In the genomic region with DNA sequence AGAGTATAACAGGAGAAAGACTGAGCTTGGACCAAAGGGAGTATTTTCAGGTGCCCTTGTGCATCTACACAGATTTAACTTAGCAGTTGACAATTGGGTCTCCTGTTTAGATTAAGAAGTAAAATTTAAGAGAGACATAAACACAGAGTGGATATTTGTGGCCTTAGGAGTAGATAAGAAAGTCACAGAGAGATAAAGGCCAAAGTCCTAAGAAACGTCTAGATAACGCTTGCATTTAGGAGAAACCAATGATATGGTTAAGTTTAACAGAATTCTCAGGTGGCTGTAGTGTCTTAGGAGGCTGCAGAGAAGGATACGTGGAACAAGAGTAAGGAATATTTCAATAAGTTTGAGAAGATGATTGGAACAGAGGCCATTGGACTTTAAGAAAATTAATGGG, we compare ENCODE assay signal across 19 cellular contexts.
"Had no signal": no experiment of that assay in that cellular context is flagged by ENCODE, and none has a peak within 500 bp of the region (broad histone marks: within the 10 kb centered on the region; RNA-seq: fewer than 3 reads in every experiment).

No MANE protein-coding gene starts in this region.

- H3K36me3 ChIP-seq: cardiac muscle cell, left lung, sigmoid colon, thyroid gland, WERI-Rb-1 had no signal

- H3K27ac Mint-ChIP-seq: activated CD4-positive, alpha-beta T cell treated with anti-CD3 and anti-CD28 coated beads, Interleukin-2, amount 10 ng/mL, durations not matched to agents 7 days and 5 days; activated CD8-positive, alpha-beta T cell treated with anti-CD3 and anti-CD28 coated beads, Interleukin-2, amount 10 ng/mL, durations not matched to agents 7 days and 5 days; activated naive CD8-positive, alpha-beta T cell treated with anti-CD3 and anti-CD28 coated beads, Interleukin-2, amount 50 U/mL, for 24 hours; activated T-helper 1 cell treated with anti-CD3 and anti-CD28 coated beads, Interleukin-12 subunit alpha, Interleukin-12 subunit beta, Interleukin-2, Interleukin-4 antibody, amounts not matched to agents 30 ng/mL and 10 ng/mL and 1 ng/mL, durations not matched to agents 14 hours and 24 hours and 36 hours; natural killer cell treated with Interleukin-12 subunit alpha and Interleukin-12 subunit beta and Interleukin-15 and Interleukin-18, amount 100 ng/mL, for 72 hours had no signal

- H3K4me1 ChIP-seq: foreskin keratinocyte, sigmoid colon, thyroid gland had no signal

- H3K27me3 ChIP-seq: cardiac muscle cell, left lung, sigmoid colon, thyroid gland had no signal

- H3K9me3 ChIP-seq: left lung, sigmoid colon, thyroid gland had no signal

- ATAC-seq: activated CD8-positive, alpha-beta T cell treated with anti-CD3 and anti-CD28 coated beads, Interleukin-2, amount 10 ng/mL, durations not matched to agents 7 days and 5 days; activated naive CD8-positive, alpha-beta T cell treated with anti-CD3 and anti-CD28 coated beads, Interleukin-2, amount 50 U/mL, for 24 hours; foreskin keratinocyte; left lung; natural killer cell treated with Interleukin-12 subunit alpha and Interleukin-12 subunit beta and Interleukin-15 and Interleukin-18, amount 100 ng/mL, for 72 hours had no signal

- DNase-seq: activated CD4-positive, alpha-beta T cell treated with anti-CD3 and anti-CD28 coated beads, Interleukin-2, amount 10 ng/mL, durations not matched to agents 7 days and 5 days; activated CD4-positive, CD25-positive, alpha-beta regulatory T cell treated with anti-CD3 and anti-CD28 coated beads, Interleukin-2, amount 50 U/mL, for 72 hours; activated CD8-positive, alpha-beta T cell treated with anti-CD3 and anti-CD28 coated beads, Interleukin-2, amount 10 ng/mL, durations not matched to agents 7 days and 5 days; activated gamma-delta T cell; activated naive CD4-positive, alpha-beta T cell treated with anti-CD3 and anti-CD28 coated beads, Interleukin-2, amount 50 U/mL, for 16 hours; activated naive CD8-positive, alpha-beta T cell treated with anti-CD3 and anti-CD28 coated beads, Interleukin-2, amount 50 U/mL, for 24 hours; cortex of kidney; foreskin keratinocyte; left lung; midbrain; sigmoid colon; stimulated activated CD4-positive, alpha-beta T cell treated with anti-CD3 and anti-CD28 coated beads, Interleukin-4, amount 100 ng/mL, for 1 hour; substantia nigra; thyroid gland; WERI-Rb-1 had no signal

- H3K27ac ChIP-seq: cardiac muscle cell, foreskin keratinocyte, left lung, sigmoid colon, thyroid gland, WERI-Rb-1 had no signal

- H3K9me3 Mint-ChIP-seq: activated CD4-positive, alpha-beta T cell treated with anti-CD3 and anti-CD28 coated beads, Interleukin-2, amount 10 ng/mL, durations not matched to agents 7 days and 5 days; activated naive CD8-positive, alpha-beta T cell treated with anti-CD3 and anti-CD28 coated beads, Interleukin-2, amount 50 U/mL, for 24 hours; activated T-helper 1 cell treated with anti-CD3 and anti-CD28 coated beads, Interleukin-12 subunit alpha, Interleukin-12 subunit beta, Interleukin-2, Interleukin-4 antibody, amounts not matched to agents 30 ng/mL and 10 ng/mL and 1 ng/mL, durations not matched to agents 14 hours and 24 hours and 36 hours; natural killer cell treated with Interleukin-12 subunit alpha and Interleukin-12 subunit beta and Interleukin-15 and Interleukin-18, amount 100 ng/mL, for 72 hours had no signal

- H3K4me3 Mint-ChIP-seq: activated CD4-positive, alpha-beta T cell treated with anti-CD3 and anti-CD28 coated beads, Interleukin-2, amount 10 ng/mL, durations not matched to agents 7 days and 5 days; activated CD8-positive, alpha-beta T cell treated with anti-CD3 and anti-CD28 coated beads, Interleukin-2, amount 10 ng/mL, durations not matched to agents 7 days and 5 days; activated naive CD8-positive, alpha-beta T cell treated with anti-CD3 and anti-CD28 coated beads, Interleukin-2, amount 50 U/mL, for 24 hours; activated T-helper 1 cell treated with anti-CD3 and anti-CD28 coated beads, Interleukin-12 subunit alpha, Interleukin-12 subunit beta, Interleukin-2, Interleukin-4 antibody, amounts not matched to agents 30 ng/mL and 10 ng/mL and 1 ng/mL, durations not matched to agents 14 hours and 24 hours and 36 hours; natural killer cell treated with Interleukin-12 subunit alpha and Interleukin-12 subunit beta and Interleukin-15 and Interleukin-18, amount 100 ng/mL, for 72 hours had no signal

- H3K4me3 ChIP-seq: cardiac muscle cell, left lung, lung, sigmoid colon, thyroid gland had no signal

- H3K36me3 Mint-ChIP-seq: natural killer cell treated with Interleukin-12 subunit alpha and Interleukin-12 subunit beta and Interleukin-15 and Interleukin-18, amount 100 ng/mL, for 72 hours had no signal
